In genomic region chr9:34793428-34793827, GRCh38 we compare ENCODE assay signal across 22 cellular contexts.
"Had no signal": no experiment of that assay in that cellular context is flagged by ENCODE, and none has a peak within 500 bp of the region (broad histone marks: within the 10 kb centered on the region; RNA-seq: fewer than 3 reads in every experiment).

No MANE protein-coding gene starts in this region.

- H3K4me3 ChIP-seq: ascending aorta, colonic mucosa, spleen, thoracic aorta, upper lobe of left lung had no signal

- H3K27ac Mint-ChIP-seq: activated CD4-positive, alpha-beta T cell treated with anti-CD3 and anti-CD28 coated beads, Interleukin-2, amount 10 ng/mL, durations not matched to agents 24 days and 14 days; activated naive CD4-positive, alpha-beta T cell treated with anti-CD3 and anti-CD28 coated beads, Interleukin-2, amount 50 U/mL, for 24 hours; activated T-cell treated with anti-CD3 and anti-CD28 coated beads, Interleukin-2, amount 50 U/mL, for 72 hours; endodermal cell; stimulated activated naive B cell treated with anti-CD40 and anti-IgM and Interleukin-4, amounts not matched to agents 10 μg/mL and 1 μg/mL and 100 μg/mL, for 72 hours had no signal

- H3K36me3 ChIP-seq: ascending aorta, colonic mucosa, spleen, thoracic aorta, upper lobe of left lung had no signal

- H3K4me1 Mint-ChIP-seq: activated CD4-positive, alpha-beta T cell treated with anti-CD3 and anti-CD28 coated beads, Interleukin-2, amount 10 ng/mL, durations not matched to agents 24 days and 14 days; activated naive CD4-positive, alpha-beta T cell treated with anti-CD3 and anti-CD28 coated beads, Interleukin-2, amount 50 U/mL, for 24 hours; central memory CD8-positive, alpha-beta T cell; endodermal cell; stimulated activated naive B cell treated with anti-CD40 and anti-IgM and Interleukin-4, amounts not matched to agents 10 μg/mL and 1 μg/mL and 100 μg/mL, for 72 hours had no signal

- H3K27ac ChIP-seq: ascending aorta, colonic mucosa, epithelial cell of prostate, spleen, thoracic aorta, upper lobe of left lung had no signal

- H3K4me3 Mint-ChIP-seq: activated CD4-positive, alpha-beta T cell treated with anti-CD3 and anti-CD28 coated beads, Interleukin-2, amount 10 ng/mL, durations not matched to agents 24 days and 14 days; activated naive CD4-positive, alpha-beta T cell treated with anti-CD3 and anti-CD28 coated beads, Interleukin-2, amount 50 U/mL, for 24 hours; activated T-cell treated with anti-CD3 and anti-CD28 coated beads, Interleukin-2, amount 50 U/mL, for 72 hours; central memory CD8-positive, alpha-beta T cell; endodermal cell; stimulated activated naive B cell treated with anti-CD40 and anti-IgM and Interleukin-4, amounts not matched to agents 10 μg/mL and 1 μg/mL and 100 μg/mL, for 72 hours had no signal

- DNase-seq: activated CD4-positive, alpha-beta T cell treated with anti-CD3 and anti-CD28 coated beads, Interleukin-2, amount 10 ng/mL, durations not matched to agents 24 days and 14 days; activated CD8-positive, alpha-beta memory T cell treated with anti-CD3 and anti-CD28 coated beads, Interleukin-2, amount 50 U/mL, for 4 hours; activated gamma-delta T cell; activated T-cell treated with anti-CD3 and anti-CD28 coated beads, Interleukin-2, amount 50 U/mL, for 72 hours; colonic mucosa; endodermal cell; foreskin fibroblast; glutamatergic neuron; kidney; occipital lobe; retina; spleen; stimulated activated CD4-positive, alpha-beta T cell treated with anti-CD3 and anti-CD28 coated beads, Interleukin-4, amount 100 ng/mL, for 4 hours; stimulated activated naive B cell treated with anti-CD40 and anti-IgM and Interleukin-4, amounts not matched to agents 10 μg/mL and 1 μg/mL and 100 μg/mL, for 72 hours; T-helper 9 cell; upper lobe of left lung had no signal

- H3K9me3 ChIP-seq: ascending aorta, colonic mucosa, spleen, thoracic aorta, upper lobe of left lung had no signal

- H3K27me3 ChIP-seq: ascending aorta, colonic mucosa, upper lobe of left lung had no signal

- H3K4me1 ChIP-seq: ascending aorta, colonic mucosa, spleen, upper lobe of left lung had no signal

- H3K36me3 Mint-ChIP-seq: activated naive CD4-positive, alpha-beta T cell treated with anti-CD3 and anti-CD28 coated beads, Interleukin-2, amount 50 U/mL, for 24 hours; stimulated activated naive B cell treated with anti-CD40 and anti-IgM and Interleukin-4, amounts not matched to agents 10 μg/mL and 1 μg/mL and 100 μg/mL, for 72 hours had no signal

- ATAC-seq: activated T-cell treated with anti-CD3 and anti-CD28 coated beads, Interleukin-2, amount 50 U/mL, for 72 hours; left lobe of liver had no signal

- H3K9me3 Mint-ChIP-seq: activated CD4-positive, alpha-beta T cell treated with anti-CD3 and anti-CD28 coated beads, Interleukin-2, amount 10 ng/mL, durations not matched to agents 24 days and 14 days; activated naive CD4-positive, alpha-beta T cell treated with anti-CD3 and anti-CD28 coated beads, Interleukin-2, amount 50 U/mL, for 24 hours; activated T-cell treated with anti-CD3 and anti-CD28 coated beads, Interleukin-2, amount 50 U/mL, for 72 hours; central memory CD8-positive, alpha-beta T cell; endodermal cell had no signal
